In the genomic region with DNA sequence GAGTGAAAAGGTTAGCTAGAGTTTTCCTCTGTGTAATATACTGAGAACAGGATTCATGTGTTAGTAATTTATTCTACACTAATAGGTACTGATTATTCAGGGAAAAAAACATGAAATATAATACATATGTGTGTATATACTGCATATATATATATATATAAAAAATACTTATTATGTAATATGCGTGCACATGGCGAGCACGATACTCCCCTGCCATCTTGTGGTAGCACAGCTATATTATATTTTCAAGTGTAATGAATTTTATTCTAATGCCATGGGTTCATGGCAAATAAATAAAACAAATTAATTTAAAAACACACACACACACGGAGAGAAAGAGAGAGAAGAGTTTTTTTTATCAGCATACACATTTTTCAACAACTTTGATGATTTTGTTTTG, we compare ENCODE assay signal across 11 cellular contexts.
DNase-seq lines count a peak whose midpoint lies in the region; ATAC-seq, FAIRE-seq and TF ChIP-seq lines count a peak whose summit lies in the region.
"Had no signal": no experiment of that assay in that cellular context is flagged by ENCODE, and none has a peak within 500 bp of the region (broad histone marks: within the 10 kb centered on the region; RNA-seq: fewer than 3 reads in every experiment).

No MANE protein-coding gene starts in this region.

- no peak overlapping the region for H3K9ac ChIP-seq in SK-N-SH
- H3K9ac ChIP-seq: KMS-11 had no signal

- H3K36me3 ChIP-seq in GM06990 (ENCODE audit: control insufficient read depth, insufficient read depth, low read length): no peaks in the 10 kb centered on the region
- H3K36me3 ChIP-seq in SK-N-SH (replicated peaks in 1 of 2; ENCODE audit: control insufficient read depth in 1 of 2, insufficient read depth in 2 of 2, low read length in 1 of 2): no peaks in the 10 kb centered on the region
- H3K36me3 ChIP-seq: vagina had no signal

- CTCF ChIA-PET in AG04450 (lab: Charles Lee): interaction anchor here (0.5 to 2.1 kb wide), 6 partner anchors 78 to 1307 kb away, joined by 3 to 19 read pairs (median 6); no protein-coding TSS in a partner anchor
- CTCF ChIA-PET in SK-N-SH (lab: Yijun Ruan, JAX): interaction anchor here (0.6 to 3.5 kb wide), 45 partner anchors 8 to 1930 kb away, joined by 3 to 47 read pairs (median 4); partner anchors contain the start of gene KCNJ2

- FAIRE-seq in frontal cortex (lab: Jason Lieb, UNC): peak; percentile 64

- no peaks in the 10 kb centered on the region for H3K9me2 ChIP-seq in SK-N-SH

- no peaks in the 10 kb centered on the region for H3K4me1 ChIP-seq in SK-N-SH (ENCODE audit: control insufficient read depth in 1 of 2, insufficient read depth in 2 of 2, low read depth in 1 of 2, low read length in 1 of 2)
- H3K4me1 ChIP-seq: vagina had no signal

- H3F3A ChIP-seq in SK-N-SH (replicated peaks; ENCODE audit: insufficient read depth): no peaks in the 10 kb centered on the region

- no peak overlapping the region for H3K4me2 ChIP-seq in SK-N-SH
- H3K4me2 ChIP-seq: KMS-11 had no signal

- H3K27ac ChIP-seq in AG04450 (ENCODE audit: low read depth, low read length) (no peak overlapping the region), SK-N-SH (ENCODE audit: low read depth in 2 of 2, low read length in 1 of 2) (no peak overlapping the region)
- H3K27ac ChIP-seq: KMS-11, vagina had no signal

- H3K4me3 ChIP-seq in AG04450 (ENCODE audit: low read depth, low read length): no peak overlapping the region
- H3K4me3 ChIP-seq in GM06990 (replicated peaks; ENCODE audit: low read depth, low read length): no peak overlapping the region
- no peak overlapping the region for H3K4me3 ChIP-seq in SK-N-SH (ENCODE audit: low read depth in 2 of 2, low read length in 1 of 2)
- H3K4me3 ChIP-seq: vagina had no signal

- H4K20me1 ChIP-seq in SK-N-SH (ENCODE audit: insufficient read depth): no peaks in the 10 kb centered on the region

- TF ChIP-seq RAD21 in SK-N-SH (IDR thresholded peaks at IDR 0.05; ENCODE audit: low read length): peak; percentile 84

- H3K27me3 ChIP-seq in AG04450 (ENCODE audit: control insufficient read depth, insufficient read depth, low read length) (no peaks in the 10 kb centered on the region), GM06990 (replicated peaks; ENCODE audit: control insufficient read depth, insufficient read depth, low read length) (no peaks in the 10 kb centered on the region), SK-N-SH (ENCODE audit: insufficient read depth) (peaks cover 6% of the 10 kb centered on the region; the same call in 1 of the 2 replicates)
- H3K27me3 ChIP-seq: vagina had no signal

- DNase-seq in AG04450 (ENCODE audit: low read depth, low spot score) (no peak), GM06990 (ENCODE audit: extremely low read depth, insufficient read length) (no peak), SK-N-SH (peak; percentile 43), frontal cortex (ENCODE audit: low spot score in 2 of 2) (peak in 1 of 2 donors; percentile 17), NCI-H345 treated with DMSO at 0.1 percent for 48 hours (lab: John Stamatoyannopoulos, UW; ENCODE audit: unreplicated experiment) (no peak), NOMO-1 treated with DMSO at 0.1 percent for 48 hours (lab: John Stamatoyannopoulos, UW; ENCODE audit: unreplicated experiment) (no peak)
- DNase-seq: activated CD4-positive, alpha-beta memory T cell treated with anti-CD3 and anti-CD28 coated beads for 36 hours had no signal

- no peak overlapping the region for H2AFZ ChIP-seq in SK-N-SH (ENCODE audit: low read depth)

- no peak for TF ChIP-seq EP300 in SK-N-SH (IDR thresholded peaks at IDR 0.05; ENCODE audit: borderline replicate concordance in 1 of 2, low read depth in 1 of 2, low read length in 1 of 2)

- POLR2A ChIA-PET in AG04450 (lab: Yijun Ruan, JAX) (no interaction called here), SK-N-SH (lab: Yijun Ruan, JAX) (no interaction called here)

- no peaks in the 10 kb centered on the region for H3K79me2 ChIP-seq in SK-N-SH (ENCODE audit: insufficient read depth)

- ATAC-seq in HG03354 (IDR thresholded peaks at IDR 0.05; ENCODE audit: poor library complexity, severe bottlenecking, unreplicated experiment) (no peak), HG03457 (IDR thresholded peaks at IDR 0.05; ENCODE audit: unreplicated experiment) (no peak)

- H3K9me3 ChIP-seq in AG04450 (ENCODE audit: control insufficient read depth, insufficient read depth, low read length) (no peaks in the 10 kb centered on the region), SK-N-SH (no peaks in the 10 kb centered on the region)
- H3K9me3 ChIP-seq: vagina had no signal

- TF ChIP-seq CTCF in AG04450 (IDR thresholded peaks at IDR 0.05; ENCODE audit: low read depth, low read length): peak; percentile 38
- TF ChIP-seq CTCF in GM06990 (IDR thresholded peaks at IDR 0.05; ENCODE audit: insufficient read depth, low read length, poor library complexity, severe bottlenecking): peak; percentile 6
- TF ChIP-seq CTCF in SK-N-SH (IDR thresholded peaks at IDR 0.05): peak; percentile 56

- WGBS in SK-N-SH (ENCODE audit: low lambda C conversion rate): 39% methylated on average over 4 of the region's 4 CpGs

TF ChIP-seq in SK-N-SH, 30 proteins besides CTCF, POLR2A, EP300 and RAD21:
- TF ChIP-seq SMC3 (IDR thresholded peaks at IDR 0.05; ENCODE audit: low read depth, low read length): peak; percentile 52; the same call in 1 of the 2 replicates
- TF ChIP-seq RFX5 (IDR thresholded peaks at IDR 0.05; ENCODE audit: low read length): peak; percentile 29; the same call in 1 of the 2 replicates
- no peak for TF ChIP-seq TEAD4 (IDR thresholded peaks at IDR 0.05; ENCODE audit: borderline replicate concordance, insufficient read depth)
- no peak for TF ChIP-seq FOXJ3 (CRISPR knock-in tag; IDR thresholded peaks at IDR 0.05)

Comparison
In these comparisons a context has a peak if more than half of its experiments do, and no peak if none do; other contexts are left out.
1. CTCF ChIP-seq: peak in every context shown above with its lines; median percentile 56 in SK-N-SH; 38 in AG04450; 6 in GM06990.